In genomic region chr1:37595440-37596181, GRCh38 we compare ENCODE assay signal across 1 cellular context.
TF ChIP-seq lines count a peak whose summit lies in the region.

GNL2 (minus strand) TSS chr1:37595937; CDS start chr1:37595822, 115 bp downstream.

TF ChIP-seq in HEK293, 187 proteins besides CTCF, POLR2A, EP300 and RAD21 (continued from another document and continues in another):
- TF ChIP-seq, protein P1, sequence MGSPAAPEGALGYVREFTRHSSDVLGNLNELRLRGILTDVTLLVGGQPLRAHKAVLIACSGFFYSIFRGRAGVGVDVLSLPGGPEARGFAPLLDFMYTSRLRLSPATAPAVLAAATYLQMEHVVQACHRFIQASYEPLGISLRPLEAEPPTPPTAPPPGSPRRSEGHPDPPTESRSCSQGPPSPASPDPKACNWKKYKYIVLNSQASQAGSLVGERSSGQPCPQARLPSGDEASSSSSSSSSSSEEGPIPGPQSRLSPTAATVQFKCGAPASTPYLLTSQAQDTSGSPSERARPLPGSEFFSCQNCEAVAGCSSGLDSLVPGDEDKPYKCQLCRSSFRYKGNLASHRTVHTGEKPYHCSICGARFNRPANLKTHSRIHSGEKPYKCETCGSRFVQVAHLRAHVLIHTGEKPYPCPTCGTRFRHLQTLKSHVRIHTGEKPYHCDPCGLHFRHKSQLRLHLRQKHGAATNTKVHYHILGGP (tag by site-specific recombination; IDR thresholded peaks at IDR 0.05): no peak
- TF ChIP-seq SETDB1 (IDR thresholded peaks at IDR 0.05; ENCODE audit: insufficient read length, low read length): no peak
- TF ChIP-seq ZNF16 (tag by site-specific recombination; IDR thresholded peaks at IDR 0.05; ENCODE audit: low read depth): no peak
- no peak for TF ChIP-seq ZIC2 (tag by site-specific recombination; IDR thresholded peaks at IDR 0.05)
- TF ChIP-seq ZNF521 (tag by site-specific recombination; IDR thresholded peaks at IDR 0.05): no peak
- TF ChIP-seq ZNF311 (tag by site-specific recombination; IDR thresholded peaks at IDR 0.05; ENCODE audit: borderline replicate concordance): no peak
- 0 out of 2 replicates have a peak, but pooled peaks have one; percentile 59 for TF ChIP-seq ZNF660 (tag by site-specific recombination; IDR thresholded peaks at IDR 0.05)
- no peak for TF ChIP-seq ZNF266 (tag by site-specific recombination; IDR thresholded peaks at IDR 0.05; ENCODE audit: low read depth)
- TF ChIP-seq ZNF621 (tag by site-specific recombination; IDR thresholded peaks at IDR 0.05): no peak
- TF ChIP-seq TRIM28 (IDR thresholded peaks at IDR 0.05; ENCODE audit: borderline replicate concordance, low read length): 0 out of 2 replicates have a peak, but pooled peaks have one; percentile 38
- no peak; the same call in 1 of the 2 replicates for TF ChIP-seq ZNF610 (tag by site-specific recombination; IDR thresholded peaks at IDR 0.05; ENCODE audit: borderline replicate concordance)
- no peak for TF ChIP-seq TCF7L2 (IDR thresholded peaks at IDR 0.05; ENCODE audit: borderline replicate concordance, low read depth, low read length)
- no peak for TF ChIP-seq ZNF658 (tag by site-specific recombination; IDR thresholded peaks at IDR 0.05)
- no peak for TF ChIP-seq ZBTB48 (tag by site-specific recombination; IDR thresholded peaks at IDR 0.05)
- no peak for TF ChIP-seq ZNF792 (tag by site-specific recombination; IDR thresholded peaks at IDR 0.05)
- TF ChIP-seq ZFP69B (tag by site-specific recombination; IDR thresholded peaks at IDR 0.05): no peak
- no peak for TF ChIP-seq KLF7 (tag by site-specific recombination; IDR thresholded peaks at IDR 0.05; ENCODE audit: borderline replicate concordance)
- TF ChIP-seq RBAK (tag by site-specific recombination; IDR thresholded peaks at IDR 0.05): no peak
- no peak for TF ChIP-seq ZSCAN23 (tag by site-specific recombination; IDR thresholded peaks at IDR 0.05)
- TF ChIP-seq ZNF114 (tag by site-specific recombination; IDR thresholded peaks at IDR 0.05): no peak
- TF ChIP-seq ZNF837 (tag by site-specific recombination; IDR thresholded peaks at IDR 0.05): no peak
- TF ChIP-seq SP3 (tag by site-specific recombination; IDR thresholded peaks at IDR 0.05): peak; percentile 80
- TF ChIP-seq ZNF549 (tag by site-specific recombination; IDR thresholded peaks at IDR 0.05): no peak
- TF ChIP-seq ZNF529 (tag by site-specific recombination; IDR thresholded peaks at IDR 0.05; ENCODE audit: insufficient replicate concordance): no peak
- no peak for TF ChIP-seq ZBTB44 (tag by site-specific recombination; IDR thresholded peaks at IDR 0.05)
- peak; percentile 22; the same call in 1 of the 2 replicates for TF ChIP-seq KLF17 (tag by site-specific recombination; IDR thresholded peaks at IDR 0.05)
- TF ChIP-seq ZNF391 (tag by site-specific recombination; IDR thresholded peaks at IDR 0.05; ENCODE audit: borderline replicate concordance, low read depth): peak; percentile 70; the same call in 1 of the 2 replicates
- no peak for TF ChIP-seq ZNF280D (tag by site-specific recombination; IDR thresholded peaks at IDR 0.05)
- TF ChIP-seq, protein P2, sequence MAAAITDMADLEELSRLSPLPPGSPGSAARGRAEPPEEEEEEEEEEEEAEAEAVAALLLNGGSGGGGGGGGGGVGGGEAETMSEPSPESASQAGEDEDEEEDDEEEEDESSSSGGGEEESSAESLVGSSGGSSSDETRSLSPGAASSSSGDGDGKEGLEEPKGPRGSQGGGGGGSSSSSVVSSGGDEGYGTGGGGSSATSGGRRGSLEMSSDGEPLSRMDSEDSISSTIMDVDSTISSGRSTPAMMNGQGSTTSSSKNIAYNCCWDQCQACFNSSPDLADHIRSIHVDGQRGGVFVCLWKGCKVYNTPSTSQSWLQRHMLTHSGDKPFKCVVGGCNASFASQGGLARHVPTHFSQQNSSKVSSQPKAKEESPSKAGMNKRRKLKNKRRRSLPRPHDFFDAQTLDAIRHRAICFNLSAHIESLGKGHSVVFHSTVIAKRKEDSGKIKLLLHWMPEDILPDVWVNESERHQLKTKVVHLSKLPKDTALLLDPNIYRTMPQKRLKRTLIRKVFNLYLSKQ (tag by site-specific recombination; IDR thresholded peaks at IDR 0.05; ENCODE audit: borderline replicate concordance): no peak
- TF ChIP-seq SALL2 (tag by site-specific recombination; IDR thresholded peaks at IDR 0.05; ENCODE audit: borderline replicate concordance): no peak
- 0 out of 2 replicates have a peak, but pooled peaks have one; percentile 47 for TF ChIP-seq ZNF843 (tag by site-specific recombination; IDR thresholded peaks at IDR 0.05)
- TF ChIP-seq ZNF248 (tag by site-specific recombination; IDR thresholded peaks at IDR 0.05): no peak
- TF ChIP-seq, protein P3, sequence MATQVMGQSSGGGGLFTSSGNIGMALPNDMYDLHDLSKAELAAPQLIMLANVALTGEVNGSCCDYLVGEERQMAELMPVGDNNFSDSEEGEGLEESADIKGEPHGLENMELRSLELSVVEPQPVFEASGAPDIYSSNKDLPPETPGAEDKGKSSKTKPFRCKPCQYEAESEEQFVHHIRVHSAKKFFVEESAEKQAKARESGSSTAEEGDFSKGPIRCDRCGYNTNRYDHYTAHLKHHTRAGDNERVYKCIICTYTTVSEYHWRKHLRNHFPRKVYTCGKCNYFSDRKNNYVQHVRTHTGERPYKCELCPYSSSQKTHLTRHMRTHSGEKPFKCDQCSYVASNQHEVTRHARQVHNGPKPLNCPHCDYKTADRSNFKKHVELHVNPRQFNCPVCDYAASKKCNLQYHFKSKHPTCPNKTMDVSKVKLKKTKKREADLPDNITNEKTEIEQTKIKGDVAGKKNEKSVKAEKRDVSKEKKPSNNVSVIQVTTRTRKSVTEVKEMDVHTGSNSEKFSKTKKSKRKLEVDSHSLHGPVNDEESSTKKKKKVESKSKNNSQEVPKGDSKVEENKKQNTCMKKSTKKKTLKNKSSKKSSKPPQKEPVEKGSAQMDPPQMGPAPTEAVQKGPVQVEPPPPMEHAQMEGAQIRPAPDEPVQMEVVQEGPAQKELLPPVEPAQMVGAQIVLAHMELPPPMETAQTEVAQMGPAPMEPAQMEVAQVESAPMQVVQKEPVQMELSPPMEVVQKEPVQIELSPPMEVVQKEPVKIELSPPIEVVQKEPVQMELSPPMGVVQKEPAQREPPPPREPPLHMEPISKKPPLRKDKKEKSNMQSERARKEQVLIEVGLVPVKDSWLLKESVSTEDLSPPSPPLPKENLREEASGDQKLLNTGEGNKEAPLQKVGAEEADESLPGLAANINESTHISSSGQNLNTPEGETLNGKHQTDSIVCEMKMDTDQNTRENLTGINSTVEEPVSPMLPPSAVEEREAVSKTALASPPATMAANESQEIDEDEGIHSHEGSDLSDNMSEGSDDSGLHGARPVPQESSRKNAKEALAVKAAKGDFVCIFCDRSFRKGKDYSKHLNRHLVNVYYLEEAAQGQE (tag by site-specific recombination; IDR thresholded peaks at IDR 0.05): no peak
- TF ChIP-seq MEIS1 (CRISPR knock-in tag; IDR thresholded peaks at IDR 0.05; ENCODE audit: borderline replicate concordance): no peak
- TF ChIP-seq ZNF426 (tag by site-specific recombination; IDR thresholded peaks at IDR 0.05): no peak
- 0 out of 2 replicates have a peak, but pooled peaks have one; percentile 25 for TF ChIP-seq ZNF24 (tag by site-specific recombination; IDR thresholded peaks at IDR 0.05)
- TF ChIP-seq MZF1 (tag by site-specific recombination; IDR thresholded peaks at IDR 0.05; ENCODE audit: borderline replicate concordance): no peak
- TF ChIP-seq ZNF514 (tag by site-specific recombination; IDR thresholded peaks at IDR 0.05): no peak
- TF ChIP-seq ZSCAN16 (tag by site-specific recombination; IDR thresholded peaks at IDR 0.05): no peak
- TF ChIP-seq, protein P4, sequence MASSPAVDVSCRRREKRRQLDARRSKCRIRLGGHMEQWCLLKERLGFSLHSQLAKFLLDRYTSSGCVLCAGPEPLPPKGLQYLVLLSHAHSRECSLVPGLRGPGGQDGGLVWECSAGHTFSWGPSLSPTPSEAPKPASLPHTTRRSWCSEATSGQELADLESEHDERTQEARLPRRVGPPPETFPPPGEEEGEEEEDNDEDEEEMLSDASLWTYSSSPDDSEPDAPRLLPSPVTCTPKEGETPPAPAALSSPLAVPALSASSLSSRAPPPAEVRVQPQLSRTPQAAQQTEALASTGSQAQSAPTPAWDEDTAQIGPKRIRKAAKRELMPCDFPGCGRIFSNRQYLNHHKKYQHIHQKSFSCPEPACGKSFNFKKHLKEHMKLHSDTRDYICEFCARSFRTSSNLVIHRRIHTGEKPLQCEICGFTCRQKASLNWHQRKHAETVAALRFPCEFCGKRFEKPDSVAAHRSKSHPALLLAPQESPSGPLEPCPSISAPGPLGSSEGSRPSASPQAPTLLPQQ (tag by site-specific recombination; IDR thresholded peaks at IDR 0.05): peak; percentile 49
- TF ChIP-seq ZNF37A (tag by site-specific recombination; IDR thresholded peaks at IDR 0.05): no peak
- TF ChIP-seq ZNF239 (tag by site-specific recombination; IDR thresholded peaks at IDR 0.05): no peak
- TF ChIP-seq GLIS1 (tag by site-specific recombination; IDR thresholded peaks at IDR 0.05): no peak
- no peak; the same call in 1 of the 2 replicates for TF ChIP-seq ZNF324 (tag by site-specific recombination; IDR thresholded peaks at IDR 0.05)
- no peak for TF ChIP-seq ZNF274 (IDR thresholded peaks at IDR 0.05; ENCODE audit: low read length)
- no peak for TF ChIP-seq ZNF274 (tag by site-specific recombination; IDR thresholded peaks at IDR 0.05; ENCODE audit: borderline replicate concordance)
- TF ChIP-seq, protein P5, sequence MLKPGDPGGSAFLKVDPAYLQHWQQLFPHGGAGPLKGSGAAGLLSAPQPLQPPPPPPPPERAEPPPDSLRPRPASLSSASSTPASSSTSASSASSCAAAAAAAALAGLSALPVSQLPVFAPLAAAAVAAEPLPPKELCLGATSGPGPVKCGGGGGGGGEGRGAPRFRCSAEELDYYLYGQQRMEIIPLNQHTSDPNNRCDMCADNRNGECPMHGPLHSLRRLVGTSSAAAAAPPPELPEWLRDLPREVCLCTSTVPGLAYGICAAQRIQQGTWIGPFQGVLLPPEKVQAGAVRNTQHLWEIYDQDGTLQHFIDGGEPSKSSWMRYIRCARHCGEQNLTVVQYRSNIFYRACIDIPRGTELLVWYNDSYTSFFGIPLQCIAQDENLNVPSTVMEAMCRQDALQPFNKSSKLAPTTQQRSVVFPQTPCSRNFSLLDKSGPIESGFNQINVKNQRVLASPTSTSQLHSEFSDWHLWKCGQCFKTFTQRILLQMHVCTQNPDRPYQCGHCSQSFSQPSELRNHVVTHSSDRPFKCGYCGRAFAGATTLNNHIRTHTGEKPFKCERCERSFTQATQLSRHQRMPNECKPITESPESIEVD (tag by site-specific recombination; IDR thresholded peaks at IDR 0.05): no peak
- TF ChIP-seq, protein P6, sequence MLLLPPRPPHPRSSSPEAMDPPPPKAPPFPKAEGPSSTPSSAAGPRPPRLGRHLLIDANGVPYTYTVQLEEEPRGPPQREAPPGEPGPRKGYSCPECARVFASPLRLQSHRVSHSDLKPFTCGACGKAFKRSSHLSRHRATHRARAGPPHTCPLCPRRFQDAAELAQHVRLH (tag by site-specific recombination; IDR thresholded peaks at IDR 0.05): peak; percentile 60; the same call in 1 of the 2 replicates
- TF ChIP-seq SP2 (tag by site-specific recombination; IDR thresholded peaks at IDR 0.05): peak; percentile 85
- no peak for TF ChIP-seq ZNF221 (tag by site-specific recombination; IDR thresholded peaks at IDR 0.05; ENCODE audit: borderline replicate concordance)
- peak; percentile 83 for TF ChIP-seq ZNF2 (tag by site-specific recombination; IDR thresholded peaks at IDR 0.05)
